ENCODE assay signal across 8 cellular contexts in genomic region chrX:44542567-44543325, GRCh38. TPM values are rescaled to one million over a fixed set of nuclear protein-coding genes. Genes with fewer than 3 reads are reported as not detected.
DNase-seq lines count a peak whose midpoint lies in the region; ATAC-seq and TF ChIP-seq lines count a peak whose summit lies in the region.

TSS of gene FUNDC1 (minus strand) at chrX:44542859. CDS start at chrX:44542832, 27 bp downstream.

- H3K4me1 ChIP-seq in right atrium auricular region (no peaks in the 10 kb centered on the region), uterus (no peaks in the 10 kb centered on the region)

- H3K27ac ChIP-seq in right atrium auricular region, result peak within 1 kb of the TSS; percentile 60 to 80
- H3K27ac ChIP-seq in uterus, result peak within 1 kb of the TSS; percentile 76 to 78

- in situ Hi-C loops in GM13977 (cut with MboI; ENCODE audit: low pct_unique_long_range_greater_than_20kb, low sequenced_read_pairs, unreplicated experiment), result no loop called here

- peak; percentile 46 to 50 for TF ChIP-seq POLR2A in uterus (IDR thresholded peaks at IDR 0.05)

- H3K36me3 ChIP-seq in right atrium auricular region (no peaks in the 10 kb centered on the region), uterus (no peaks in the 10 kb centered on the region)

- DNase-seq in GM13977 (ENCODE audit: low spot score), result peak; percentile 86
- peak; percentile 94 for DNase-seq in NCI-H1694 treated with DMSO at 0.1 percent for 48 hours (lab: John Stamatoyannopoulos, UW)
- DNase-seq in T-helper 2 cell, result peak; percentile 74 to 92 (median 86)
- DNase-seq in anterior cingulate cortex (lab: John Stamatoyannopoulos, UW), result peak; percentile 33 to 90 (median 80)
- peak; percentile 93 for DNase-seq in right atrium auricular region (ENCODE audit: low spot score)
- peak; percentile 78 for DNase-seq in pulmonary artery endothelial cell (ENCODE audit: low read depth, low spot score)
- DNase-seq in uterus, result peak; percentile 92 to 97

- TF ChIP-seq CTCF in GM13977 (IDR thresholded peaks at IDR 0.05; ENCODE audit: extremely low read depth, insufficient read depth, missing control alignments), result peak; percentile 41
- TF ChIP-seq CTCF in right atrium auricular region (IDR thresholded peaks at IDR 0.05), result peak in 1 of 2 donors; percentile 54
- TF ChIP-seq CTCF in uterus (IDR thresholded peaks at IDR 0.05), result peak; percentile 9 to 40 (median 22)

- intact Hi-C loops in uterus (cut with DNase I; ENCODE audit: low total_unique reads), result no loop called here

- H3K4me3 ChIP-seq in right atrium auricular region, result peak within 1 kb of the TSS; percentile 55 to 69
- peak within 1 kb of the TSS; percentile 67 to 78 for H3K4me3 ChIP-seq in uterus

- ATAC-seq in HG02884 (IDR thresholded peaks at IDR 0.05; ENCODE audit: unreplicated experiment), result peak; percentile 99

- no peaks in the 10 kb centered on the region for H3K27me3 ChIP-seq in right atrium auricular region
- H3K27me3 ChIP-seq in uterus, result no peaks in the 10 kb centered on the region

- H3K9me3 ChIP-seq in right atrium auricular region (no peaks in the 10 kb centered on the region), uterus (no peaks in the 10 kb centered on the region)

RNA-seq across cellular contexts. Expression of gene FUNDC1, which starts in this region (rescaled TPM):
- total RNA-seq in right atrium auricular region (10 to 100 TPM; 12.3 to 28.3 TPM), pulmonary artery endothelial cell (9.7 and 10.7 TPM in 2 replicates), uterus (10 to 100 TPM in 2 of 4 donors, 1 to 10 TPM in 2; 4.9 to 13.2 (median 8.8) TPM)

Comparison
In these comparisons a context has a peak if more than half of its experiments do, and no peak if none do; other contexts are left out.
1. Peak in every context shown above with its lines: DNase-seq, ATAC-seq, H3K4me3 ChIP-seq and H3K27ac ChIP-seq.